ENCODE assay signal across 11 cellular contexts in genomic region chr2:212912445-212913103, GRCh38.
A peak's percentile ranks its signal among the peaks of the same experiment; 100 is the strongest.
DNase-seq lines count a peak whose midpoint lies in the region; ATAC-seq lines count a peak whose summit lies in the region.
"Had no signal": no experiment of that assay in that cellular context is flagged by ENCODE, and none has a peak within 500 bp of the region (broad histone marks: within the 10 kb centered on the region; RNA-seq: fewer than 3 reads in every experiment).

No MANE protein-coding gene starts in this region.

- H3K4me2 ChIP-seq in neuronal stem cell (ENCODE audit: insufficient read depth, low read length, poor library complexity, severe bottlenecking), result no peak overlapping the region

- peak; percentile 79 for DNase-seq in DMS53 (lab: John Stamatoyannopoulos, UW)
- DNase-seq in NCI-H748 treated with DMSO at 0.1 percent for 48 hours (lab: John Stamatoyannopoulos, UW), result peak; percentile 23
- no peak for DNase-seq in neuronal stem cell (ENCODE audit: low spot score)
- DNase-seq in effector memory CD4-positive, alpha-beta T cell, result no peak
- no peak for DNase-seq in activated CD4-positive, alpha-beta T cell treated with anti-CD3 and anti-CD28 coated beads, Interleukin-2, amount 50 U/mL, for 1 hour
- DNase-seq in stimulated activated CD4-positive, alpha-beta T cell treated with anti-CD3 and anti-CD28 coated beads, Interleukin-2, amount 100 ng/mL, for 24 hours, result no peak
- DNase-seq: activated naive CD8-positive, alpha-beta T cell treated with anti-CD3 and anti-CD28 coated beads, Interleukin-2, amount 10 ng/mL, durations not matched to agents 7 days and 5 days; NCI-H446; stimulated activated CD4-positive, alpha-beta T cell treated with anti-CD3 and anti-CD28 coated beads, Interleukin-4, amount 100 ng/mL, for 1 hour had no signal

- no peak overlapping the region for H3K14ac ChIP-seq in neuronal stem cell (ENCODE audit: low read length)

- H2BK120ac ChIP-seq in neuronal stem cell (ENCODE audit: low read depth, low read length), result no peak overlapping the region

- no peak overlapping the region for H3K18ac ChIP-seq in neuronal stem cell (ENCODE audit: low read length)

- ATAC-seq in esophagus mucosa (peak; percentile 95), GM18520 (IDR thresholded peaks at IDR 0.05; ENCODE audit: unreplicated experiment) (no peak)

- no peak overlapping the region for H3K23ac ChIP-seq in neuronal stem cell (ENCODE audit: low read depth, low read length, poor library complexity)

- no peak overlapping the region for H4K91ac ChIP-seq in neuronal stem cell (ENCODE audit: low read depth, low read length, poor library complexity)

- H2BK15ac ChIP-seq in neuronal stem cell (ENCODE audit: low read length), result no peak overlapping the region

- no peaks in the 10 kb centered on the region for H3K27me3 ChIP-seq in neuronal stem cell (ENCODE audit: control insufficient read depth in 3 of 3, insufficient read depth in 3 of 3, low read depth in 1 of 3, low read length in 3 of 3)
- H3K27me3 ChIP-seq in effector memory CD4-positive, alpha-beta T cell (replicated peaks; ENCODE audit: control insufficient read depth, insufficient read depth, low read length, poor library complexity, severe bottlenecking), result no peaks in the 10 kb centered on the region

- no peak overlapping the region for H2AK5ac ChIP-seq in neuronal stem cell (ENCODE audit: low read depth, low read length)

- H2BK12ac ChIP-seq in neuronal stem cell (ENCODE audit: low read length), result no peak overlapping the region

- no peak overlapping the region for H3K9ac ChIP-seq in neuronal stem cell (ENCODE audit: low read depth, low read length, poor library complexity)

- no peak overlapping the region for H3K4ac ChIP-seq in neuronal stem cell (ENCODE audit: low read length)

- no CpG with 5 or more reads among the region's 7 CpGs for WGBS in neuronal stem cell (ENCODE audit: extremely low coverage in 2 of 2, insufficient read length in 2 of 2, insufficient replicate concordance in 1 of 2), 2 donors

- peak overlapping the region; percentile 61 for H2AFZ ChIP-seq in neuronal stem cell (ENCODE audit: low read length)

- H4K8ac ChIP-seq in neuronal stem cell (ENCODE audit: low read depth, low read length), result no peak overlapping the region

- no peaks in the 10 kb centered on the region for H3K9me3 ChIP-seq in neuronal stem cell (replicated peaks in 1 of 2; ENCODE audit: control insufficient read depth in 2 of 2, insufficient read depth in 1 of 2, low read depth in 1 of 2, low read length in 2 of 2)
- no peaks in the 10 kb centered on the region for H3K9me3 ChIP-seq in effector memory CD4-positive, alpha-beta T cell (ENCODE audit: control insufficient read depth, low read length)

- no peaks in the 10 kb centered on the region for H3K79me1 ChIP-seq in neuronal stem cell (ENCODE audit: low read depth, low read length)

- no peak overlapping the region for H2BK5ac ChIP-seq in neuronal stem cell (ENCODE audit: low read length)

- H3K4me3 ChIP-seq in neuronal stem cell (ENCODE audit: low read length in 2 of 2), result no peak overlapping the region
- no peak overlapping the region for H3K4me3 ChIP-seq in effector memory CD4-positive, alpha-beta T cell (ENCODE audit: insufficient read depth, low read depth, low read length, poor library complexity, severe bottlenecking)

- H3K36me3 ChIP-seq in neuronal stem cell (replicated peaks in 1 of 2; ENCODE audit: control insufficient read depth in 2 of 2, insufficient read depth in 2 of 2, low read length in 2 of 2), result no peaks in the 10 kb centered on the region
- no peaks in the 10 kb centered on the region for H3K36me3 ChIP-seq in effector memory CD4-positive, alpha-beta T cell (ENCODE audit: control insufficient read depth, insufficient read depth, low read length)

- H3K4me1 ChIP-seq in neuronal stem cell (ENCODE audit: control insufficient read depth in 2 of 2, insufficient read depth in 1 of 2, low read depth in 1 of 2, low read length in 2 of 2), result peaks cover 2% of the 10 kb centered on the region in 2 donors
- no peaks in the 10 kb centered on the region for H3K4me1 ChIP-seq in effector memory CD4-positive, alpha-beta T cell (ENCODE audit: control insufficient read depth, insufficient read depth, low read length, poor library complexity, severe bottlenecking)

- H3K27ac ChIP-seq in neuronal stem cell (replicated peaks; ENCODE audit: low read length), result no peak overlapping the region
- no peak overlapping the region for H3K27ac ChIP-seq in effector memory CD4-positive, alpha-beta T cell (ENCODE audit: insufficient read depth, low read length, poor library complexity, severe bottlenecking)

Comparison
In these comparisons a context has a peak if more than half of its experiments do, and no peak if none do; other contexts are left out.
1. DNase-seq: peak in DMS53 (single experiment) and NCI-H748 treated with DMSO at 0.1 percent for 48 hours (single experiment); none in neuronal stem cell (single experiment), effector memory CD4-positive, alpha-beta T cell (0 of 3), activated CD4-positive, alpha-beta T cell treated with anti-CD3 and anti-CD28 coated beads, Interleukin-2, amount 50 U/mL, for 1 hour (single experiment) and stimulated activated CD4-positive, alpha-beta T cell treated with anti-CD3 and anti-CD28 coated beads, Interleukin-2, amount 100 ng/mL, for 24 hours (0 of 2).